In the genomic region with DNA sequence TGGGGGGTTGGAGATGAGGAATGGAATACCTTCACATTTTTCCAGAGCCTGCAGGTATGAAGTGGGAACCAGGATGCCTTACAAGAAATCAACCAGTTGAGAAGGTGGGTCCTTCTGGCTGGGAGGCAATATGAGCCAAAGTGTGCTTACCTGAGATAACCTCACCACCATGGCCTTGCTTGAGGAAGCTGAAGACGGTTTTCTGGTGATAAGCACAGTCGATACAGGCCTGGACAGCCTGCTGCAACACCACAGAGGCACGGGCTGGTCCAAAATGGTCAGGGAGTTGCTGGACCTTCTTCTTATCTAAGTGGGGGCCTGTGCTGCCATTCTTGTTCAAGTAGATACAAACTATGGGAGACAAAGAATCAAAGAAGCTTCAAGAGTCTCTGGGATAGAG, we compare ENCODE assay signal across 38 cellular contexts.
"Had no signal": no experiment of that assay in that cellular context is flagged by ENCODE, and none has a peak within 500 bp of the region (broad histone marks: within the 10 kb centered on the region; RNA-seq: fewer than 3 reads in every experiment).

No MANE protein-coding gene starts in this region.

- H3K27me3 Mint-ChIP-seq: activated naive CD4-positive, alpha-beta T cell treated with anti-CD3 and anti-CD28 coated beads, Interleukin-2, amount 10 ng/mL, durations not matched to agents 7 days and 5 days; activated naive CD4-positive, alpha-beta T cell treated with anti-CD3 and anti-CD28 coated beads, Interleukin-2, amount 50 U/mL, for 24 hours; activated naive CD8-positive, alpha-beta T cell; activated naive CD8-positive, alpha-beta T cell treated with anti-CD3 and anti-CD28 coated beads for 36 hours; activated naive CD8-positive, alpha-beta T cell treated with anti-CD3 and anti-CD28 coated beads, Interleukin-2, amount 10 ng/mL, durations not matched to agents 7 days and 5 days; activated naive CD8-positive, alpha-beta T cell treated with anti-CD3 and anti-CD28 coated beads, Interleukin-2, amount 50 U/mL, for 24 hours; activated T-cell treated with anti-CD3 and anti-CD28 coated beads, Interleukin-2, amount 50 U/mL, for 24 hours; activated T-helper 17 cell treated with anti-CD3 and anti-CD28 coated beads, Interleukin-2, amount 50 U/mL, for 72 hours; brain; central memory CD8-positive, alpha-beta T cell had no signal

- H3K27me3 ChIP-seq: adrenal gland, body of pancreas, brain microvascular endothelial cell, cardiac muscle cell had no signal

- H3K4me1 Mint-ChIP-seq: activated naive CD4-positive, alpha-beta T cell treated with anti-CD3 and anti-CD28 coated beads, Interleukin-2, amount 50 U/mL, for 24 hours; activated naive CD8-positive, alpha-beta T cell treated with anti-CD3 and anti-CD28 coated beads for 36 hours; central memory CD8-positive, alpha-beta T cell had no signal

- H3K4me1 ChIP-seq: adrenal gland had no signal

- H3K4me3 Mint-ChIP-seq: activated naive CD4-positive, alpha-beta T cell treated with anti-CD3 and anti-CD28 coated beads for 36 hours; activated naive CD4-positive, alpha-beta T cell treated with anti-CD3 and anti-CD28 coated beads, Interleukin-2, amount 10 ng/mL, durations not matched to agents 7 days and 5 days; activated naive CD4-positive, alpha-beta T cell treated with anti-CD3 and anti-CD28 coated beads, Interleukin-2, amount 50 U/mL, for 24 hours; activated naive CD8-positive, alpha-beta T cell; activated naive CD8-positive, alpha-beta T cell treated with anti-CD3 and anti-CD28 coated beads for 36 hours; activated naive CD8-positive, alpha-beta T cell treated with anti-CD3 and anti-CD28 coated beads, Interleukin-2, amount 10 ng/mL, durations not matched to agents 7 days and 5 days; activated naive CD8-positive, alpha-beta T cell treated with anti-CD3 and anti-CD28 coated beads, Interleukin-2, amount 50 U/mL, for 24 hours; activated T-cell treated with anti-CD3 and anti-CD28 coated beads, Interleukin-2, amount 50 U/mL, for 24 hours; activated T-cell treated with anti-CD3 and anti-CD28 coated beads, Interleukin-2, amount 50 U/mL, for 4 hours; activated T-cell treated with anti-CD3 and anti-CD28 coated beads, Interleukin-2, amount 50 U/mL, for 72 hours; activated T-helper 1 cell treated with anti-CD3 and anti-CD28 coated beads, Interleukin-12 subunit alpha, Interleukin-12 subunit beta, Interleukin-2, Interleukin-4 antibody, amounts not matched to agents 30 ng/mL and 10 ng/mL and 1 ng/mL, durations not matched to agents 14 hours and 24 hours and 36 hours; activated T-helper 17 cell treated with anti-CD3 and anti-CD28 coated beads, Interleukin-2, amount 50 U/mL, for 72 hours; brain; central memory CD8-positive, alpha-beta T cell had no signal

- ATAC-seq: activated naive CD4-positive, alpha-beta T cell treated with anti-CD3 and anti-CD28 coated beads, Interleukin-2, amount 50 U/mL, for 72 hours; activated naive CD8-positive, alpha-beta T cell treated with anti-CD3 and anti-CD28 coated beads, Interleukin-2, amount 50 U/mL, for 24 hours; activated T-cell treated with anti-CD3 and anti-CD28 coated beads, Interleukin-2, amount 50 U/mL, for 4 hours; activated T-cell treated with anti-CD3 and anti-CD28 coated beads, Interleukin-2, amount 50 U/mL, for 72 hours; activated T-helper 17 cell treated with anti-CD3 and anti-CD28 coated beads, Interleukin-2, amount 50 U/mL, for 72 hours; body of pancreas had no signal

- H3K9me3 Mint-ChIP-seq: activated naive CD4-positive, alpha-beta T cell treated with anti-CD3 and anti-CD28 coated beads for 36 hours; activated naive CD4-positive, alpha-beta T cell treated with anti-CD3 and anti-CD28 coated beads, Interleukin-2, amount 10 ng/mL, durations not matched to agents 7 days and 5 days; activated naive CD4-positive, alpha-beta T cell treated with anti-CD3 and anti-CD28 coated beads, Interleukin-2, amount 50 U/mL, for 24 hours; activated naive CD4-positive, alpha-beta T cell treated with anti-CD3 and anti-CD28 coated beads, Interleukin-2, amount 50 U/mL, for 72 hours; activated naive CD8-positive, alpha-beta T cell treated with anti-CD3 and anti-CD28 coated beads for 36 hours; activated naive CD8-positive, alpha-beta T cell treated with anti-CD3 and anti-CD28 coated beads, Interleukin-2, amount 10 ng/mL, durations not matched to agents 7 days and 5 days; activated naive CD8-positive, alpha-beta T cell treated with anti-CD3 and anti-CD28 coated beads, Interleukin-2, amount 50 U/mL, for 24 hours; activated T-cell treated with anti-CD3 and anti-CD28 coated beads, Interleukin-2, amount 50 U/mL, for 24 hours; activated T-cell treated with anti-CD3 and anti-CD28 coated beads, Interleukin-2, amount 50 U/mL, for 4 hours; activated T-cell treated with anti-CD3 and anti-CD28 coated beads, Interleukin-2, amount 50 U/mL, for 72 hours; activated T-helper 1 cell treated with anti-CD3 and anti-CD28 coated beads, Interleukin-12 subunit alpha, Interleukin-12 subunit beta, Interleukin-2, Interleukin-4 antibody, amounts not matched to agents 30 ng/mL and 10 ng/mL and 1 ng/mL, durations not matched to agents 14 hours and 24 hours and 36 hours; activated T-helper 17 cell treated with anti-CD3 and anti-CD28 coated beads, Interleukin-2, amount 50 U/mL, for 72 hours; brain; central memory CD8-positive, alpha-beta T cell had no signal

- H3K27ac ChIP-seq: adrenal gland, body of pancreas, brain microvascular endothelial cell, cardiac muscle cell had no signal

- H3K9me3 ChIP-seq: adrenal gland, body of pancreas had no signal

- DNase-seq: activated effector memory CD4-positive, alpha-beta T cell treated with anti-CD3 and anti-CD28 coated beads, Interleukin-2, amount 50 U/mL, for 16 hours; activated effector memory CD4-positive, alpha-beta T cell treated with Interleukin-2 at 50 U/mL for 16 hours; activated gamma-delta T cell; activated gamma-delta T cell treated with Interleukin-2 at 50 U/mL for 16 hours; activated naive CD4-positive, alpha-beta T cell; activated naive CD4-positive, alpha-beta T cell treated with anti-CD3 and anti-CD28 coated beads for 36 hours; activated naive CD4-positive, alpha-beta T cell treated with anti-CD3 and anti-CD28 coated beads, Interleukin-2, amount 10 ng/mL, durations not matched to agents 7 days and 5 days; activated naive CD4-positive, alpha-beta T cell treated with anti-CD3 and anti-CD28 coated beads, Interleukin-2, amount 50 U/mL, for 16 hours; activated naive CD4-positive, alpha-beta T cell treated with Interleukin-2 at 50 U/mL for 16 hours; activated naive CD8-positive, alpha-beta T cell treated with anti-CD3 and anti-CD28 coated beads for 36 hours; activated naive CD8-positive, alpha-beta T cell treated with anti-CD3 and anti-CD28 coated beads, Interleukin-2, amount 10 ng/mL, durations not matched to agents 7 days and 5 days; activated naive CD8-positive, alpha-beta T cell treated with anti-CD3 and anti-CD28 coated beads, Interleukin-2, amount 50 U/mL, for 24 hours; activated T-cell treated with anti-CD3 and anti-CD28 coated beads, Interleukin-2, amount 50 U/mL, for 1 hour; activated T-cell treated with anti-CD3 and anti-CD28 coated beads, Interleukin-2, amount 50 U/mL, for 24 hours; activated T-cell treated with anti-CD3 and anti-CD28 coated beads, Interleukin-2, amount 50 U/mL, for 4 hours; activated T-cell treated with anti-CD3 and anti-CD28 coated beads, Interleukin-2, amount 50 U/mL, for 48 hours; activated T-cell treated with anti-CD3 and anti-CD28 coated beads, Interleukin-2, amount 50 U/mL, for 72 hours; adrenal gland; amniotic stem cell; amygdala; anterior cingulate cortex; aorta; body of pancreas; brain microvascular endothelial cell; caudate nucleus; central memory CD4-positive, alpha-beta T cell; cerebellar nuclear complex had no signal

- FAIRE-seq: astrocyte, bronchial epithelial cell, colon had no signal

- H3K4me3 ChIP-seq: adrenal gland, body of pancreas, cardiac muscle cell had no signal

- H3K27ac Mint-ChIP-seq: activated naive CD4-positive, alpha-beta T cell treated with anti-CD3 and anti-CD28 coated beads for 36 hours; activated naive CD4-positive, alpha-beta T cell treated with anti-CD3 and anti-CD28 coated beads, Interleukin-2, amount 10 ng/mL, durations not matched to agents 7 days and 5 days; activated naive CD4-positive, alpha-beta T cell treated with anti-CD3 and anti-CD28 coated beads, Interleukin-2, amount 50 U/mL, for 24 hours; activated naive CD8-positive, alpha-beta T cell; activated naive CD8-positive, alpha-beta T cell treated with anti-CD3 and anti-CD28 coated beads for 36 hours; activated naive CD8-positive, alpha-beta T cell treated with anti-CD3 and anti-CD28 coated beads, Interleukin-2, amount 50 U/mL, for 24 hours; activated T-cell treated with anti-CD3 and anti-CD28 coated beads, Interleukin-2, amount 50 U/mL, for 24 hours; activated T-cell treated with anti-CD3 and anti-CD28 coated beads, Interleukin-2, amount 50 U/mL, for 72 hours; activated T-helper 1 cell treated with anti-CD3 and anti-CD28 coated beads, Interleukin-12 subunit alpha, Interleukin-12 subunit beta, Interleukin-2, Interleukin-4 antibody, amounts not matched to agents 30 ng/mL and 10 ng/mL and 1 ng/mL, durations not matched to agents 14 hours and 24 hours and 36 hours had no signal
